ENCODE assay signal across 8 cellular contexts in the genomic region with DNA sequence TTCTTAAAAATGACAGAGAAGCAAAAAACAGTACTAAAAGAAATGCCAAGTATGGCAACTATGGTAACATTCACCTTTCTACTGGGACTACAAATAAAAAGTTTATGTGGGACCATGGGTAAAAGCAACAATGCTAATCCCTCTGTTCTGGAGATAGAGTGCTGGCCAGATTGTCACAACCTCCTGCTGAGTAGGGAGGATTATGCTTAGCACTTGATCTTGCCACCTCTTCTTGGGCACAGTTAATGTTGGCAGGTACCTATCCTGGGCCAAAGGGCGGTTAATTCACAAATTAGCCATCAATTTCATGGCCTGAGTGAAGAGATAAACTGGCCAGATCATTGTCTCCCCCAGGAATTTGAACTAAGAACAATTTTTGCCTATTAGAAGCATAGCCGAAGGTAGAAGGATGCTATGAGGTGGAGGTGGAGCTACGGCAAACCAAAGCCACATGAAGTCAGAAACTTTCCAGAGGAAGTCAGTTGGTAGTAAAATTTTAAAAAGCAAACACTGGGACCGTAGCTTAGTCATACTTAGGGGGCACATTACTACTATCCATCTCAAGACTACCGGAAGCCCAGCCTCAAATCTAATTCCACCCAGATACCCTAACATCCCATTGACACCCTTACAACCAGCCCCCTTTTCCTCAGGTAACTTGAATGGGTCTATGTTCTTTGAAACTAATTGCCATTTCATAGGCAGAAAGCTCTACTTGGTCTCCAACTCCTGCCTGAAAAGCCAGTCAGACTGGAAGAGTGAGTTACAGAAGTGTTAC. TPM values are rescaled to one million over a fixed set of nuclear protein-coding genes. Genes with fewer than 3 reads are reported as not detected.
DNase-seq lines count a peak whose midpoint lies in the region; ATAC-seq and TF ChIP-seq lines count a peak whose summit lies in the region.

No MANE protein-coding gene starts in this region.

- no TSS peak for BruUV-seq in Panc1 (replicated peaks; lab: Mats Ljungman, UMichigan)

- no peaks in the 10 kb centered on the region for H3K9me3 Mint-ChIP-seq in activated CD4-positive, alpha-beta T cell treated with anti-CD3 and anti-CD28 coated beads for 36 hours (ENCODE audit: low read depth)
- H3K9me3 Mint-ChIP-seq in chondrocyte (ENCODE audit: low read depth) = no peaks in the 10 kb centered on the region

- intact Hi-C loops in activated CD4-positive, alpha-beta T cell treated with anti-CD3 and anti-CD28 coated beads for 36 hours (cut with DNase I, micrococcal nuclease) = loop anchor here (1.0 to 10.0 kb wide), 10 partner anchors 96 to 1951 kb away; a partner anchor contains a TSS
- intact Hi-C loops in Panc1 (cut with micrococcal nuclease; ENCODE audit: unreplicated experiment) = no loop called here

- POLR2A ChIA-PET in activated CD4-positive, alpha-beta T cell treated with anti-CD3 and anti-CD28 coated beads for 36 hours (lab: Charles Lee) = interaction anchor here (1.0 to 1.2 kb wide), 2 partner anchors 96 to 183 kb away, joined by 4 to 6 read pairs; a partner anchor contains a TSS
- POLR2A ChIA-PET in Panc1 (lab: Charles Lee) = no interaction called here

- peak overlapping the region in 1 of 2 experiments; percentile 2; a peak in 1 of 4 replicates for H3K4me3 ChIP-seq in Panc1 (ENCODE audit: low read depth in 2 of 2, low read length in 2 of 2)

- CTCF ChIA-PET in activated CD4-positive, alpha-beta T cell treated with anti-CD3 and anti-CD28 coated beads for 36 hours (lab: Charles Lee) = interaction anchor here (1.3 to 1.5 kb wide), 3 partner anchors 17 to 1254 kb away, joined by 3 to 4 read pairs (median 4); no protein-coding TSS in a partner anchor
- CTCF ChIA-PET in Panc1 (lab: Charles Lee) = no interaction called here

- H3K4me1 Mint-ChIP-seq in activated CD4-positive, alpha-beta T cell treated with anti-CD3 and anti-CD28 coated beads for 36 hours = peaks cover 52% of the 10 kb centered on the region
- peaks cover 36% of the 10 kb centered on the region for H3K4me1 Mint-ChIP-seq in chondrocyte (ENCODE audit: low read depth)

- peaks cover 33% of the 10 kb centered on the region for H3K36me3 Mint-ChIP-seq in activated CD4-positive, alpha-beta T cell treated with anti-CD3 and anti-CD28 coated beads for 36 hours (ENCODE audit: low read depth)
- H3K36me3 Mint-ChIP-seq in chondrocyte (ENCODE audit: low read depth) = peaks cover 2% of the 10 kb centered on the region

- peak; percentile 47 for ATAC-seq in activated CD4-positive, alpha-beta T cell treated with anti-CD3 and anti-CD28 coated beads for 36 hours
- ATAC-seq in Panc1 (no peak), HG03439 (IDR thresholded peaks at IDR 0.05; ENCODE audit: unreplicated experiment) (no peak)

- H3K27ac Mint-ChIP-seq in activated CD4-positive, alpha-beta T cell treated with anti-CD3 and anti-CD28 coated beads for 36 hours = peak overlapping the region; percentile 89
- H3K27ac Mint-ChIP-seq in chondrocyte (ENCODE audit: unreplicated experiment) = peak overlapping the region; percentile 79

- no peaks in the 10 kb centered on the region for H3K9me3 ChIP-seq in Panc1 (ENCODE audit: control insufficient read depth, insufficient read depth, low read depth, low read length)

- no peak for TF ChIP-seq CTCF in Panc1 (IDR thresholded peaks at IDR 0.05)
- no peak for TF ChIP-seq CTCF in chondrocyte (IDR thresholded peaks at IDR 0.05)

- H3K27me3 Mint-ChIP-seq in activated CD4-positive, alpha-beta T cell treated with anti-CD3 and anti-CD28 coated beads for 36 hours = no peaks in the 10 kb centered on the region
- H3K27me3 Mint-ChIP-seq in chondrocyte (ENCODE audit: low read depth) = no peaks in the 10 kb centered on the region

- H3K36me3 ChIP-seq in Panc1 (ENCODE audit: control insufficient read depth, insufficient read depth, low read length) = peaks cover 18% of the 10 kb centered on the region

- H3K4me3 Mint-ChIP-seq in activated CD4-positive, alpha-beta T cell treated with anti-CD3 and anti-CD28 coated beads for 36 hours = peak overlapping the region; percentile 80
- H3K4me3 Mint-ChIP-seq in chondrocyte (ENCODE audit: unreplicated experiment) = no peak overlapping the region

- peaks cover 28% of the 10 kb centered on the region for H3K4me1 ChIP-seq in Panc1 (ENCODE audit: control insufficient read depth, insufficient read depth, low read length)

- H3K27me3 ChIP-seq in Panc1 (ENCODE audit: control insufficient read depth, insufficient read depth, low read length) = no peaks in the 10 kb centered on the region

- peak; percentile 57 for DNase-seq in activated CD4-positive, alpha-beta T cell treated with anti-CD3 and anti-CD28 coated beads for 36 hours
- no peak for DNase-seq in activated CD4-positive, alpha-beta T cell treated with anti-CD3 and anti-CD28 coated beads for 1 hour
- DNase-seq in Panc1 (ENCODE audit: low read depth, low spot score) = no peak
- no peak for DNase-seq in chondrocyte (ENCODE audit: low spot score)
- peak in 2 of 3 donors; percentile 15 to 37 for DNase-seq in stimulated activated CD4-positive, alpha-beta T cell treated with anti-CD3 and anti-CD28 coated beads, Interleukin-12 subunit alpha, Interleukin-12 subunit beta, amount 100 ng/mL, for 48 hours (ENCODE audit: low read depth in 2 of 3, low spot score in 1 of 3)
- no peak for DNase-seq in NCI-H2171 treated with DMSO at 0.1 percent for 48 hours (lab: John Stamatoyannopoulos, UW)
- DNase-seq in foreskin melanocyte = no peak

- in situ Hi-C loops in Panc1 (cut with HindIII; ENCODE audit: low pct_unique_long_range_greater_than_20kb, low sequenced_read_pairs) = no loop called here

- H3K27ac ChIP-seq in Panc1 (ENCODE audit: low read length) = peak overlapping the region; percentile 100

RNA-seq across cellular contexts. Expression of a gene that starts 2.7 kb away (rescaled TPM):
- total RNA-seq in activated CD4-positive, alpha-beta T cell treated with anti-CD3 and anti-CD28 coated beads for 36 hours = 10 to 100 TPM; 11.0 to 12.0 TPM
- 7.8 TPM for total RNA-seq in Panc1 (2021; ENCODE audit: unreplicated experiment)
- 4.3 TPM for polyA plus RNA-seq in Panc1 (2012; ENCODE audit: insufficient read length)
- 5.6 to 6.5 TPM (median 6.3 TPM) in 3 replicates for total RNA-seq in chondrocyte

Comparison
In these comparisons a context has a peak if more than half of its experiments do, and no peak if none do; other contexts are left out.
1. DNase-seq: peak in activated CD4-positive, alpha-beta T cell treated with anti-CD3 and anti-CD28 coated beads for 36 hours (single experiment) and stimulated activated CD4-positive, alpha-beta T cell treated with anti-CD3 and anti-CD28 coated beads, Interleukin-12 subunit alpha, Interleukin-12 subunit beta, amount 100 ng/mL, for 48 hours (2 of 3); none in activated CD4-positive, alpha-beta T cell treated with anti-CD3 and anti-CD28 coated beads for 1 hour (single experiment), Panc1 (single experiment), chondrocyte (single experiment), NCI-H2171 treated with DMSO at 0.1 percent for 48 hours (single experiment) and foreskin melanocyte (single experiment).